Comparison of ENCODE assay signal across 9 cellular contexts in genomic region chr16:28615486-28616223, GRCh38. TPM values are rescaled to one million over a fixed set of nuclear protein-coding genes. Genes with fewer than 3 reads are reported as not detected.
DNase-seq lines count a peak whose midpoint lies in the region; ATAC-seq and TF ChIP-seq lines count a peak whose summit lies in the region.
"Not testable (repeated sequence)": the region's sequence is repeated elsewhere in the genome, so short reads cannot be mapped to it uniquely, and the experiment has no call there.
"Had no signal": no experiment of that assay in that cellular context is flagged by ENCODE, and none has a peak within 500 bp of the region (broad histone marks: within the 10 kb centered on the region; RNA-seq: fewer than 3 reads in every experiment).

No MANE protein-coding gene starts in this region.

- H2AFZ ChIP-seq in SK-N-SH (ENCODE audit: low read depth): not testable (repeated sequence)

- not testable (repeated sequence) for H3K27me3 ChIP-seq in SK-N-SH (ENCODE audit: insufficient read depth); gastrocnemius medialis

- H3K36me3 ChIP-seq in SK-N-SH (replicated peaks in 1 of 2; ENCODE audit: control insufficient read depth in 1 of 2, insufficient read depth in 2 of 2, low read length in 1 of 2); gastrocnemius medialis: not testable (repeated sequence)

- TF ChIP-seq EP300 in SK-N-SH (IDR thresholded peaks at IDR 0.05; ENCODE audit: borderline replicate concordance in 1 of 2, low read depth in 1 of 2, low read length in 1 of 2): not testable (repeated sequence)

- in situ Hi-C loops in GM13976 (cut with MboI; ENCODE audit: low sequenced_read_pairs, unreplicated experiment): not testable (repeated sequence)
- in situ Hi-C loops in gastrocnemius medialis (cut with MboI; ENCODE audit: low sequenced_read_pairs in 4 of 4): loop anchor here in 1 of 4 donors (25.0 kb wide), 1 partner anchor 128 kb away; the partner anchor contains the start of genes APOBR and CLN3

- H3K27ac ChIP-seq in SK-N-SH (ENCODE audit: low read depth in 2 of 2, low read length in 1 of 2); gastrocnemius medialis: not testable (repeated sequence)

- CTCF ChIA-PET in SK-N-SH (lab: Yijun Ruan, JAX): interaction anchor here (1.0 to 1.5 kb wide), 4 partner anchors 35 to 342 kb away, joined by 3 to 5 read pairs (median 5); no protein-coding TSS in a partner anchor

- peak; percentile 70 for TF ChIP-seq RAD21 in SK-N-SH (IDR thresholded peaks at IDR 0.05; ENCODE audit: low read length)

- POLR2A ChIA-PET in SK-N-SH (lab: Yijun Ruan, JAX): interaction anchor here (0.6 kb wide), 1 partner anchor 124 kb away, joined by 5 read pairs; the partner anchor contains the start of gene CLN3

- H3K4me1 ChIP-seq in SK-N-SH (ENCODE audit: control insufficient read depth in 1 of 2, insufficient read depth in 2 of 2, low read depth in 1 of 2, low read length in 1 of 2); gastrocnemius medialis: not testable (repeated sequence)

- H4K20me1 ChIP-seq in SK-N-SH (ENCODE audit: insufficient read depth): not testable (repeated sequence)

- H3K9me2 ChIP-seq in SK-N-SH: not testable (repeated sequence)

- H3K4me2 ChIP-seq in SK-N-SH: not testable (repeated sequence)

- intact Hi-C loops in gastrocnemius medialis (cut with DNase I; ENCODE audit: low total_unique reads): loop anchor here (5.0 kb wide), 1 partner anchor 123 kb away; the partner anchor contains the start of genes APOBR and CLN3

- not testable (repeated sequence) for ATAC-seq in gastrocnemius medialis

- not testable (repeated sequence) for H3K4me3 ChIP-seq in AG10803 (ENCODE audit: low read length); SK-N-SH (ENCODE audit: low read depth in 2 of 2, low read length in 1 of 2); fibroblast of villous mesenchyme (ENCODE audit: low read depth, low read length); gastrocnemius medialis

- WGBS in SK-N-SH (ENCODE audit: low lambda C conversion rate): 42% methylated on average over 17 of the region's 24 CpGs

- H3K79me2 ChIP-seq in SK-N-SH (ENCODE audit: insufficient read depth): not testable (repeated sequence)

- not testable (repeated sequence) for H3K9ac ChIP-seq in SK-N-SH

- TF ChIP-seq POLR2A in gastrocnemius medialis (IDR thresholded peaks at IDR 0.05): not testable (repeated sequence)

- DNase-seq in AG10803 (ENCODE audit: low read depth) (peak; percentile 32), NCI-H2171 treated with DMSO at 0.1 percent for 48 hours (lab: John Stamatoyannopoulos, UW) (peak; percentile 7), astrocyte of the hippocampus (ENCODE audit: low read depth, low spot score) (peak; percentile 49), fibroblast of villous mesenchyme (ENCODE audit: low read depth) (peak; percentile 33), lung microvascular endothelial cell (ENCODE audit: low read depth in 2 of 2) (peak; percentile 45 to 50), gastrocnemius medialis (peak; percentile 43 to 61)
- DNase-seq in GM13976 (ENCODE audit: low spot score); SK-N-SH: not testable (repeated sequence)

- H3K9me3 ChIP-seq in SK-N-SH, gastrocnemius medialis: not testable (repeated sequence)

- peak; percentile 62 for TF ChIP-seq CTCF in AG10803 (conservative IDR thresholded peaks at IDR 0.05; ENCODE audit: low read length)
- TF ChIP-seq CTCF in GM13976 (IDR thresholded peaks at IDR 0.05; ENCODE audit: borderline replicate concordance, control extremely low read depth, extremely low read depth, insufficient read depth, missing control alignments): peak; percentile 47
- peak; percentile 67 for TF ChIP-seq CTCF in SK-N-SH (IDR thresholded peaks at IDR 0.05)
- peak; percentile 61 for TF ChIP-seq CTCF in fibroblast of villous mesenchyme (IDR thresholded peaks at IDR 0.05; ENCODE audit: insufficient read depth, low read depth, low read length)
- TF ChIP-seq CTCF in gastrocnemius medialis (IDR thresholded peaks at IDR 0.05 in 4 of 5, conservative IDR thresholded peaks at IDR 0.05 in 1 of 5): peak; percentile 40 to 74 (median 66)

- not testable (repeated sequence) for H3F3A ChIP-seq in SK-N-SH (replicated peaks; ENCODE audit: insufficient read depth)

TF ChIP-seq in SK-N-SH, 30 proteins besides CTCF, POLR2A, EP300 and RAD21:
- peak; percentile 57 for TF ChIP-seq SMC3 (IDR thresholded peaks at IDR 0.05; ENCODE audit: low read depth, low read length)

RNA-seq across cellular contexts. Expression of gene SULT1A1, which starts 5.8 kb away (rescaled TPM):
- polyA plus RNA-seq in SK-N-SH (2012; rRNA removed): 0.13 and 0.21 TPM in 2 replicates
- polyA plus RNA-seq in SK-N-SH (2012; cell fraction: cytosol; rRNA removed): 0.10 TPM in 2 replicates
- 0.18 and 0.21 TPM in 2 replicates for polyA plus RNA-seq in SK-N-SH (2012; cell fraction: nucleus; rRNA removed)
- total RNA-seq in fibroblast of villous mesenchyme (under 0.01 and 1.6 TPM in 2 replicates), lung microvascular endothelial cell (0.40 and 3.9 TPM in 2 replicates), gastrocnemius medialis (10 to 100 TPM in 1 of 4 donors, 1 to 10 TPM in 3; 5.7 to 10.0 (median 8.2) TPM)

RNA-seq across cellular contexts. Expression of gene SULT1A2, which starts 18.8 kb away (rescaled TPM):
- polyA plus RNA-seq in SK-N-SH (2012; rRNA removed): 0.07 TPM in 1 of 2 replicates, not detected in the other
- not detected in 2 replicates for polyA plus RNA-seq in SK-N-SH (2012; cell fraction: cytosol; rRNA removed)
- 0.05 and 0.08 TPM in 2 replicates for polyA plus RNA-seq in SK-N-SH (2012; cell fraction: nucleus; rRNA removed)
- total RNA-seq in fibroblast of villous mesenchyme (under 0.01 TPM in 1 of 2 replicates, not detected in the other), lung microvascular endothelial cell (not detected in 2 replicates), gastrocnemius medialis (under 1 TPM in 1 of 4 donors, not detected in 3; 0.46 TPM)

RNA-seq across cellular contexts. Expression of gene NPIPB8, which starts 22.2 kb away (rescaled TPM):
- polyA plus RNA-seq in SK-N-SH (2012; rRNA removed): 0.24 TPM in 1 of 2 replicates, not detected in the other
- 0.03 TPM in 1 of 2 replicates, not detected in the other for polyA plus RNA-seq in SK-N-SH (2012; cell fraction: cytosol; rRNA removed)
- 0.34 and 0.50 TPM in 2 replicates for polyA plus RNA-seq in SK-N-SH (2012; cell fraction: nucleus; rRNA removed)
- 0.86 TPM in 1 of 2 replicates, not detected in the other for total RNA-seq in fibroblast of villous mesenchyme
- total RNA-seq in lung microvascular endothelial cell: 0.20 TPM in 1 of 2 replicates, not detected in the other
- total RNA-seq in gastrocnemius medialis: under 1 TPM in 1 of 4 donors, not detected in 3; 0.31 TPM
- total RNA-seq: CD4-positive, alpha-beta memory T cell had no signal
- polyA plus RNA-seq: CD4-positive, alpha-beta memory T cell had no signal
